34 cellular contexts compared by ENCODE assay signal in genomic region chr21:40393091-40393490, GRCh38.
"Had no signal": no experiment of that assay in that cellular context is flagged by ENCODE, and none has a peak within 500 bp of the region (broad histone marks: within the 10 kb centered on the region; RNA-seq: fewer than 3 reads in every experiment).

No MANE protein-coding gene starts in this region.

- H3K36me3 ChIP-seq: MG63 had no signal

- H3K27ac ChIP-seq: KMS-11 had no signal

- H3K4me2 ChIP-seq: KMS-11 had no signal

- H3K4me3 ChIP-seq: MG63 had no signal

- H3K9me3 ChIP-seq: MG63 had no signal

- DNase-seq: Karpas-422, Kasumi-1, KG1, MG63, MM.1S, MV-4-11, NCI-H1048, NCI-H1092, NCI-H1092 treated with DMSO at 0.1 percent for 48 hours, NCI-H1105, NCI-H1105 treated with DMSO at 0.1 percent for 48 hours, NCI-H1417, NCI-H1417 treated with DMSO at 0.1 percent for 48 hours, NCI-H1436, NCI-H1436 treated with DMSO at 0.1 percent for 48 hours, NCI-H146, NCI-H1694, NCI-H1694 treated with DMSO at 0.1 percent for 48 hours, NCI-H187, NCI-H187 treated with DMSO at 0.1 percent for 48 hours, NCI-H1930, NCI-H2029, NCI-H2029 treated with DMSO at 0.1 percent for 48 hours, NCI-H2081, NCI-H2081 treated with DMSO at 0.1 percent for 48 hours, NCI-H2107, NCI-H2171, NCI-H2171 treated with DMSO at 0.1 percent for 48 hours, NCI-H2227 treated with DMSO at 0.1 percent for 48 hours, NCI-H226, NCI-H345, NCI-H446, NCI-H446 treated with DMSO at 0.1 percent for 48 hours had no signal

- H3K9ac ChIP-seq: KMS-11 had no signal
